In genomic region chr1:212290608-212291007, GRCh38 we compare ENCODE assay signal across 12 cellular contexts. TPM values are rescaled to one million over a fixed set of nuclear protein-coding genes. Genes with fewer than 3 reads are reported as not detected.
DNase-seq lines count a peak whose midpoint lies in the region; ATAC-seq, FAIRE-seq and TF ChIP-seq lines count a peak whose summit lies in the region.
"Had no signal": no experiment of that assay in that cellular context is flagged by ENCODE, and none has a peak within 500 bp of the region (broad histone marks: within the 10 kb centered on the region; RNA-seq: fewer than 3 reads in every experiment).

No MANE protein-coding gene starts in this region.

- no peak for TF ChIP-seq CTCF in IMR-90 (conservative IDR thresholded peaks at IDR 0.05; ENCODE audit: low read depth, low read length)

- no peak overlapping the region for H2AK9ac ChIP-seq in IMR-90 (replicated peaks; ENCODE audit: low read depth, low read length, poor library complexity)

- H3K4me3 Mint-ChIP-seq in activated CD4-positive, alpha-beta memory T cell treated with anti-CD3 and anti-CD28 coated beads, Interleukin-2, amount 10 ng/mL, durations not matched to agents 7 days and 5 days, result peak overlapping the region; percentile 43
- H3K4me3 Mint-ChIP-seq in activated CD4-positive, alpha-beta memory T cell treated with anti-CD3 and anti-CD28 coated beads for 36 hours, result no peak overlapping the region
- peak overlapping the region; percentile 48 for H3K4me3 Mint-ChIP-seq in natural killer cell treated with Interleukin-12 subunit alpha and Interleukin-12 subunit beta and Interleukin-15 and Interleukin-18, amount 100 ng/mL, for 72 hours

- H3K27ac Mint-ChIP-seq in activated CD4-positive, alpha-beta memory T cell treated with anti-CD3 and anti-CD28 coated beads, Interleukin-2, amount 10 ng/mL, durations not matched to agents 7 days and 5 days, result peak overlapping the region; percentile 56
- no peak overlapping the region for H3K27ac Mint-ChIP-seq in activated CD4-positive, alpha-beta memory T cell treated with anti-CD3 and anti-CD28 coated beads for 36 hours
- H3K27ac Mint-ChIP-seq in natural killer cell treated with Interleukin-12 subunit alpha and Interleukin-12 subunit beta and Interleukin-15 and Interleukin-18, amount 100 ng/mL, for 72 hours, result peak overlapping the region; percentile 60 to 68

- H2AK5ac ChIP-seq in IMR-90 (ENCODE audit: low read depth, low read length), result no peak overlapping the region

- H2BK5ac ChIP-seq in IMR-90 (ENCODE audit: low read depth, low read length, poor library complexity, severe bottlenecking), result no peak overlapping the region

- H3K36me3 Mint-ChIP-seq in activated CD4-positive, alpha-beta memory T cell treated with anti-CD3 and anti-CD28 coated beads, Interleukin-2, amount 10 ng/mL, durations not matched to agents 7 days and 5 days (ENCODE audit: low read depth), result peaks cover 33% of the 10 kb centered on the region
- peaks cover 2% of the 10 kb centered on the region for H3K36me3 Mint-ChIP-seq in activated CD4-positive, alpha-beta memory T cell treated with anti-CD3 and anti-CD28 coated beads for 36 hours
- H3K36me3 Mint-ChIP-seq in natural killer cell treated with Interleukin-12 subunit alpha and Interleukin-12 subunit beta and Interleukin-15 and Interleukin-18, amount 100 ng/mL, for 72 hours, result peaks cover 6% of the 10 kb centered on the region

- intact Hi-C loops in activated CD4-positive, alpha-beta memory T cell treated with anti-CD3 and anti-CD28 coated beads for 36 hours (cut with micrococcal nuclease), result loop anchor here (2.0 to 5.0 kb wide), 3 partner anchors 167 to 228 kb away; no protein-coding TSS in a partner anchor
- intact Hi-C loops in IMR-90 (cut with micrococcal nuclease), result loop anchor here (1.0 to 5.0 kb wide), 2 partner anchors 220 to 608 kb away; no protein-coding TSS in a partner anchor

- H3K9me1 ChIP-seq in IMR-90 (ENCODE audit: insufficient read depth, low read length), result no peaks in the 10 kb centered on the region; the same call in 1 of the 2 replicates

- POLR2A ChIA-PET in activated CD4-positive, alpha-beta memory T cell treated with anti-CD3 and anti-CD28 coated beads, Interleukin-2, amount 10 ng/mL, durations not matched to agents 7 days and 5 days (lab: Charles Lee), result interaction anchor here (1.2 to 2.6 kb wide), 4 partner anchors 142 to 610 kb away, joined by 3 to 9 read pairs (median 4); partner anchors contain the start of genes DTL, INTS7 and NENF
- POLR2A ChIA-PET in activated CD4-positive, alpha-beta memory T cell treated with anti-CD3 and anti-CD28 coated beads for 36 hours (lab: Charles Lee), result interaction anchor here (0.6 to 0.8 kb wide), 2 partner anchors 77 to 699 kb away, joined by 3 read pairs; no protein-coding TSS in a partner anchor
- POLR2A ChIA-PET in IMR-90 (lab: Charles Lee; ENCODE audit: unreplicated experiment), result no interaction called here

- peaks cover 62% of the 10 kb centered on the region for H4K20me1 ChIP-seq in IMR-90 (ENCODE audit: insufficient read depth, low read length)

- H3K4me1 Mint-ChIP-seq in activated CD4-positive, alpha-beta memory T cell treated with anti-CD3 and anti-CD28 coated beads, Interleukin-2, amount 10 ng/mL, durations not matched to agents 7 days and 5 days, result peaks cover 66% of the 10 kb centered on the region
- H3K4me1 Mint-ChIP-seq in activated CD4-positive, alpha-beta memory T cell treated with anti-CD3 and anti-CD28 coated beads for 36 hours (ENCODE audit: low read depth), result peaks cover 72% of the 10 kb centered on the region
- peaks cover 59 to 65% of the 10 kb centered on the region in 2 donors for H3K4me1 Mint-ChIP-seq in natural killer cell treated with Interleukin-12 subunit alpha and Interleukin-12 subunit beta and Interleukin-15 and Interleukin-18, amount 100 ng/mL, for 72 hours (ENCODE audit: low read depth in 2 of 2)

- H3K23ac ChIP-seq in IMR-90 (ENCODE audit: low read depth, low read length), result no peak overlapping the region

- no TSS peak for BruUV-seq in IMR-90 (replicated peaks; lab: Mats Ljungman, UMichigan)

- H3K56ac ChIP-seq in IMR-90 (ENCODE audit: extremely low read depth, insufficient read depth, low read length), result no peak overlapping the region; the same call in 1 of the 2 replicates

- no peak overlapping the region for H2BK15ac ChIP-seq in IMR-90 (ENCODE audit: low read depth, low read length)

- peaks cover 6% of the 10 kb centered on the region for H3K4me1 ChIP-seq in IMR-90 (ENCODE audit: control insufficient read depth, insufficient read depth, low read length)

- dilution Hi-C loops in IMR-90 (cut with HindIII; ENCODE audit: low sequenced_read_pairs, unreplicated experiment), result no loop called here

- H3K79me1 ChIP-seq in IMR-90 (ENCODE audit: low read depth in 1 of 2, low read length in 2 of 2), result peaks cover 24 to 67% of the 10 kb centered on the region in 2 experiments; a peak in 3 of 4 replicates

- H4K8ac ChIP-seq in IMR-90 (ENCODE audit: low read depth in 2 of 2, low read length in 2 of 2), result no peak overlapping the region

- FAIRE-seq in frontal cortex (lab: Jason Lieb, UNC), result no peak

- in situ Hi-C loops in IMR-90 (cut with MboI; ENCODE audit: low sequenced_read_pairs), result loop anchor here (5.0 to 10.0 kb wide), 2 partner anchors 164 to 218 kb away; no protein-coding TSS in a partner anchor

- no peaks in the 10 kb centered on the region for H3K27me3 Mint-ChIP-seq in activated CD4-positive, alpha-beta memory T cell treated with anti-CD3 and anti-CD28 coated beads, Interleukin-2, amount 10 ng/mL, durations not matched to agents 7 days and 5 days
- H3K27me3 Mint-ChIP-seq in activated CD4-positive, alpha-beta memory T cell treated with anti-CD3 and anti-CD28 coated beads for 36 hours, result no peaks in the 10 kb centered on the region
- H3K27me3 Mint-ChIP-seq in natural killer cell treated with Interleukin-12 subunit alpha and Interleukin-12 subunit beta and Interleukin-15 and Interleukin-18, amount 100 ng/mL, for 72 hours, result no peaks in the 10 kb centered on the region

- H4K5ac ChIP-seq in IMR-90 (ENCODE audit: low read depth, low read length), result no peak overlapping the region

- no peak for ATAC-seq in IMR-90 (ENCODE audit: low read depth)
- ATAC-seq in natural killer cell treated with Interleukin-12 subunit alpha and Interleukin-12 subunit beta and Interleukin-15 and Interleukin-18, amount 100 ng/mL, for 72 hours, result no peak
- no peak for ATAC-seq in HG02588 (IDR thresholded peaks at IDR 0.05; ENCODE audit: unreplicated experiment)

- TF ChIP-seq POLR2A in IMR-90 (IDR thresholded peaks at IDR 0.05; ENCODE audit: low read depth, low read length), result no peak

- H3K14ac ChIP-seq in IMR-90 (replicated peaks; ENCODE audit: low read depth, low read length), result no peak overlapping the region

- H2BK20ac ChIP-seq in IMR-90 (ENCODE audit: low read depth, low read length), result no peak overlapping the region

- no peak for TF ChIP-seq RAD21 in IMR-90 (IDR thresholded peaks at IDR 0.05; ENCODE audit: low read length)

- H3K27ac ChIP-seq in IMR-90 (ENCODE audit: insufficient read depth, low read length), result no peak overlapping the region

- H4K91ac ChIP-seq in IMR-90 (ENCODE audit: insufficient read depth, low read depth, low read length), result no peak overlapping the region

- no peak overlapping the region for H3K4ac ChIP-seq in IMR-90 (ENCODE audit: low read depth, low read length)

- no peaks in the 10 kb centered on the region for H3K27me3 ChIP-seq in IMR-90 (ENCODE audit: control insufficient read depth, insufficient read depth, low read length)

- H2AFZ ChIP-seq in IMR-90 (replicated peaks; ENCODE audit: low read length, poor library complexity), result no peak overlapping the region

- H3K4me3 ChIP-seq in IMR-90 (ENCODE audit: insufficient read depth, low read depth, low read length), result no peak overlapping the region
- H3K4me3 ChIP-seq: smooth muscle cell had no signal

- no peak overlapping the region for H2BK120ac ChIP-seq in IMR-90 (ENCODE audit: low read depth, low read length)

- H3K9ac ChIP-seq in IMR-90 (ENCODE audit: low read depth, low read length), result no peak overlapping the region

- H3K9me3 ChIP-seq in IMR-90 (ENCODE audit: control insufficient read depth, insufficient read depth, low read length), result no peaks in the 10 kb centered on the region

- H3K4me2 ChIP-seq in IMR-90 (ENCODE audit: low read depth, low read length), result no peak overlapping the region; the same call in 1 of the 2 replicates
- H3K4me2 ChIP-seq: smooth muscle cell had no signal

- no peak for DNase-seq in activated CD4-positive, alpha-beta memory T cell treated with anti-CD3 and anti-CD28 coated beads, Interleukin-2, amount 10 ng/mL, durations not matched to agents 7 days and 5 days
- DNase-seq in activated CD4-positive, alpha-beta memory T cell treated with anti-CD3 and anti-CD28 coated beads for 36 hours, result no peak
- DNase-seq in IMR-90, result peak; percentile 43
- DNase-seq in amniotic epithelial cell (ENCODE audit: low read depth), result peak; percentile 23
- DNase-seq in natural killer cell treated with Interleukin-12 subunit alpha and Interleukin-12 subunit beta and Interleukin-15 and Interleukin-18, amount 100 ng/mL, for 72 hours (ENCODE audit: low spot score), result no peak
- no peak for DNase-seq in frontal cortex (ENCODE audit: low spot score in 2 of 2)
- no peak for DNase-seq in NCI-H1417 (lab: John Stamatoyannopoulos, UW)
- DNase-seq: hippocampal formation; Right ventricle myocardium superior; stimulated activated naive CD4-positive, alpha-beta T cell had no signal

- no peaks in the 10 kb centered on the region for H3K9me3 Mint-ChIP-seq in activated CD4-positive, alpha-beta memory T cell treated with anti-CD3 and anti-CD28 coated beads, Interleukin-2, amount 10 ng/mL, durations not matched to agents 7 days and 5 days
- no peaks in the 10 kb centered on the region for H3K9me3 Mint-ChIP-seq in activated CD4-positive, alpha-beta memory T cell treated with anti-CD3 and anti-CD28 coated beads for 36 hours
- H3K9me3 Mint-ChIP-seq in natural killer cell treated with Interleukin-12 subunit alpha and Interleukin-12 subunit beta and Interleukin-15 and Interleukin-18, amount 100 ng/mL, for 72 hours, result no peaks in the 10 kb centered on the region

- no peaks in the 10 kb centered on the region for H3K36me3 ChIP-seq in IMR-90 (ENCODE audit: control insufficient read depth, insufficient read depth, low read length)

- CTCF ChIA-PET in activated CD4-positive, alpha-beta memory T cell treated with anti-CD3 and anti-CD28 coated beads, Interleukin-2, amount 10 ng/mL, durations not matched to agents 7 days and 5 days (lab: Charles Lee), result interaction anchor here (0.8 to 4.0 kb wide), 13 partner anchors 11 to 592 kb away, joined by 3 to 57 read pairs (median 6); partner anchors contain the start of genes DTL and INTS7
- CTCF ChIA-PET in activated CD4-positive, alpha-beta memory T cell treated with anti-CD3 and anti-CD28 coated beads for 36 hours (lab: Charles Lee), result interaction anchor here (1.0 to 2.2 kb wide), 5 partner anchors 77 to 610 kb away, joined by 3 to 22 read pairs (median 7); partner anchors contain the start of genes DTL and INTS7
- CTCF ChIA-PET in IMR-90 (lab: Yijun Ruan, JAX), result interaction anchor here (0.7 to 2.5 kb wide), 7 partner anchors 24 to 255 kb away, joined by 3 to 28 read pairs (median 4); partner anchors contain the start of genes DTL and INTS7

- H3K18ac ChIP-seq in IMR-90 (ENCODE audit: low read depth, low read length), result no peak overlapping the region

RNA-seq across cellular contexts. Expression of gene PPP2R5A, which starts 5.4 kb away (rescaled TPM):
- 10 to 100 TPM; 65.9 to 67.0 TPM for total RNA-seq in activated CD4-positive, alpha-beta memory T cell treated with anti-CD3 and anti-CD28 coated beads, Interleukin-2, amount 10 ng/mL, durations not matched to agents 7 days and 5 days
- 10 to 100 TPM; 38.6 to 40.4 TPM for total RNA-seq in activated CD4-positive, alpha-beta memory T cell treated with anti-CD3 and anti-CD28 coated beads for 36 hours
- total RNA-seq in IMR-90 (2012; rRNA removed) (8.4 and 15.3 TPM in 2 replicates), frontal cortex (22.8 TPM)
- 10.3 and 12.6 TPM in 2 replicates for polyA plus RNA-seq in IMR-90 (2012; rRNA removed)
- polyA plus RNA-seq in IMR-90 (2012; cell fraction: cytosol; rRNA removed), result 4.8 and 4.9 TPM in 2 replicates
- 3.6 and 11.5 TPM in 2 replicates for polyA plus RNA-seq in IMR-90 (2012; cell fraction: nucleus; rRNA removed; ENCODE audit: low replicate concordance)
- 10 to 100 TPM; 32.7 to 37.6 TPM for total RNA-seq in natural killer cell treated with Interleukin-12 subunit alpha and Interleukin-12 subunit beta and Interleukin-15 and Interleukin-18, amount 100 ng/mL, for 72 hours

Comparison
In these comparisons a context has a peak if more than half of its experiments do, and no peak if none do; other contexts are left out.
1. DNase-seq: peak in IMR-90 (single experiment) and amniotic epithelial cell (single experiment); none in activated CD4-positive, alpha-beta memory T cell treated with anti-CD3 and anti-CD28 coated beads, Interleukin-2, amount 10 ng/mL, durations not matched to agents 7 days and 5 days (single experiment), activated CD4-positive, alpha-beta memory T cell treated with anti-CD3 and anti-CD28 coated beads for 36 hours (single experiment), natural killer cell treated with Interleukin-12 subunit alpha and Interleukin-12 subunit beta and Interleukin-15 and Interleukin-18, amount 100 ng/mL, for 72 hours (single experiment), frontal cortex (0 of 2) and NCI-H1417 (0 of 3).